ENCODE assay signal across 8 cellular contexts in genomic region chr2:96869824-96870630, GRCh38. TPM values are rescaled to one million over a fixed set of nuclear protein-coding genes. Genes with fewer than 3 reads are reported as not detected.
DNase-seq lines count a peak whose midpoint lies in the region; ATAC-seq and TF ChIP-seq lines count a peak whose summit lies in the region.

Gene SEMA4C, minus strand, starts transcription at chr2:96870080. Its CDS starts 2,194 bp downstream, at chr2:96867886.

- DNase-seq in NCI-H2171 treated with DMSO at 0.1 percent for 48 hours (lab: John Stamatoyannopoulos, UW) (peak; percentile 26), NCI-H2171 (lab: John Stamatoyannopoulos, UW) (no peak), NOMO-1 treated with DMSO at 0.1 percent for 48 hours (lab: John Stamatoyannopoulos, UW; ENCODE audit: unreplicated experiment) (peak; percentile 36), activated gamma-delta T cell treated with Interleukin-2 at 50 U/mL for 16 hours (peak; percentile 56), neural progenitor cell (ENCODE audit: low spot score) (peak; percentile 80), vagina (ENCODE audit: extremely low spot score in 2 of 2) (no peak)

- H3F3A ChIP-seq in neural progenitor cell (ENCODE audit: low read depth): peaks cover 30% of the 10 kb centered on the region

- H3K4me3 ChIP-seq in gastroesophageal sphincter: peak within 1 kb of the TSS; percentile 74 to 99
- H3K4me3 ChIP-seq in neural progenitor cell: peak within 1 kb of the TSS; percentile 84
- peak within 1 kb of the TSS; percentile 78 to 100 for H3K4me3 ChIP-seq in vagina

- H3K4me1 ChIP-seq in gastroesophageal sphincter: peaks cover 0 to 73% (median 41%) of the 10 kb centered on the region in 3 donors
- H3K4me1 ChIP-seq in neural progenitor cell: peaks cover 21% of the 10 kb centered on the region
- peaks cover 69% of the 10 kb centered on the region for H3K4me1 ChIP-seq in vagina

- H3K9ac ChIP-seq in neural progenitor cell: peak within 1 kb of the TSS; percentile 86

- peaks cover 0 to 27% of the 10 kb centered on the region in 2 donors for H3K36me3 ChIP-seq in gastroesophageal sphincter
- no peaks in the 10 kb centered on the region for H3K36me3 ChIP-seq in neural progenitor cell
- H3K36me3 ChIP-seq in vagina: peaks cover 0 to 14% of the 10 kb centered on the region in 2 donors

- H3K4me1 Mint-ChIP-seq in neural progenitor cell: peaks cover 46% of the 10 kb centered on the region

- H3K9me3 Mint-ChIP-seq in neural progenitor cell: no peaks in the 10 kb centered on the region

- H3K79me2 ChIP-seq in neural progenitor cell (ENCODE audit: low read depth): peaks cover 60% of the 10 kb centered on the region

- H3K36me3 Mint-ChIP-seq in neural progenitor cell: peaks cover 4% of the 10 kb centered on the region

- peak within 1 kb of the TSS; percentile 96 to 100 (median 100) for H3K27ac ChIP-seq in gastroesophageal sphincter
- peak within 1 kb of the TSS; percentile 80 for H3K27ac ChIP-seq in neural progenitor cell
- peak within 1 kb of the TSS; percentile 98 for H3K27ac ChIP-seq in vagina

- H3K4me3 Mint-ChIP-seq in neural progenitor cell: peak within 1 kb of the TSS; percentile 87

- peak within 1 kb of the TSS; percentile 57 for H3K27ac Mint-ChIP-seq in neural progenitor cell

- ATAC-seq in gastroesophageal sphincter: peak; percentile 45
- ATAC-seq in HG03378 (IDR thresholded peaks at IDR 0.05; ENCODE audit: unreplicated experiment): no peak

- no peaks in the 10 kb centered on the region for H3K27me3 ChIP-seq in gastroesophageal sphincter
- no peaks in the 10 kb centered on the region for H3K27me3 ChIP-seq in neural progenitor cell
- no peaks in the 10 kb centered on the region for H3K27me3 ChIP-seq in vagina

- H3K9me3 ChIP-seq in gastroesophageal sphincter: no peaks in the 10 kb centered on the region
- no peaks in the 10 kb centered on the region for H3K9me3 ChIP-seq in neural progenitor cell (ENCODE audit: low read depth)
- H3K9me3 ChIP-seq in vagina: no peaks in the 10 kb centered on the region

- TF ChIP-seq CTCF in gastroesophageal sphincter (IDR thresholded peaks at IDR 0.05): no peak
- TF ChIP-seq CTCF in neural progenitor cell (IDR thresholded peaks at IDR 0.05): no peak
- no peak for TF ChIP-seq CTCF in vagina (IDR thresholded peaks at IDR 0.05)

- intact Hi-C loops in vagina (cut with DNase I): loop anchor here (2.0 kb wide), 1 partner anchor 37 kb away; no protein-coding TSS in a partner anchor

- H3K27me3 Mint-ChIP-seq in neural progenitor cell (ENCODE audit: insufficient read depth, low read depth): peaks cover 14% of the 10 kb centered on the region

- no peak for TF ChIP-seq EP300 in gastroesophageal sphincter (IDR thresholded peaks at IDR 0.05)

- H4K20me1 ChIP-seq in neural progenitor cell (ENCODE audit: low read depth): peaks cover 32% of the 10 kb centered on the region

- peak within 1 kb of the TSS; percentile 68 for H2AFZ ChIP-seq in neural progenitor cell (replicated peaks)

- peak within 1 kb of the TSS; percentile 99 for H3K4me2 ChIP-seq in neural progenitor cell

- 0% methylated on average over 12 of the region's 92 CpGs; no CpG with 5 or more reads in 1 of the 2 donors for WGBS in gastroesophageal sphincter (ENCODE audit: low coverage in 1 of 2), 2 donors

- TF ChIP-seq POLR2A in gastroesophageal sphincter (IDR thresholded peaks at IDR 0.05) (peak; percentile 69 to 78), vagina (IDR thresholded peaks at IDR 0.05) (peak in 1 of 2 donors; percentile 93)

RNA-seq across cellular contexts. Expression of gene SEMA4C, which starts in this region (rescaled TPM):
- total RNA-seq in gastroesophageal sphincter (10 to 100 TPM; 58.7 to 66.6 (median 62.8) TPM), neural progenitor cell (ENCODE audit: low replicate concordance) (39.1 and 103 TPM in 2 replicates), vagina (60.6 TPM)

Comparison
In these comparisons a context has a peak if more than half of its experiments do, and no peak if none do; other contexts are left out.
1. DNase-seq: peak in NCI-H2171 treated with DMSO at 0.1 percent for 48 hours (single experiment), NOMO-1 treated with DMSO at 0.1 percent for 48 hours (single experiment), activated gamma-delta T cell treated with Interleukin-2 at 50 U/mL for 16 hours (single experiment) and neural progenitor cell (single experiment); none in NCI-H2171 (single experiment) and vagina (0 of 2).
2. Peak in every context shown above with its lines, with median percentiles within 50 percentile points of each other: H3K27ac ChIP-seq and H3K4me3 ChIP-seq.